14 cellular contexts compared by ENCODE assay signal in genomic region chr10:97853006-97853405, GRCh38.
"Had no signal": no experiment of that assay in that cellular context is flagged by ENCODE, and none has a peak within 500 bp of the region (broad histone marks: within the 10 kb centered on the region; RNA-seq: fewer than 3 reads in every experiment).

No MANE protein-coding gene starts in this region.

- DNase-seq: activated CD4-positive, alpha-beta T cell treated with anti-CD3 and anti-CD28 coated beads for 1 hour; activated CD4-positive, alpha-beta T cell treated with anti-CD3 and anti-CD28 coated beads, Interleukin-2, amount 50 U/mL, for 4 hours; activated CD8-positive, alpha-beta memory T cell treated with anti-CD3 and anti-CD28 coated beads, Interleukin-2, amount 50 U/mL, for 48 hours; kidney glomerular epithelial cell; mesenchymal stem cell; natural killer cell; retina; stimulated activated CD4-positive, alpha-beta T cell treated with anti-CD3 and anti-CD28 coated beads, Interleukin-2, amount 100 ng/mL, for 48 hours; stimulated activated naive B cell treated with anti-CD40 and anti-IgM and Interleukin-4, amounts not matched to agents 10 μg/mL and 1 μg/mL and 100 μg/mL, for 72 hours; T-helper 1 cell; thyroid gland had no signal

- H3K4me3 ChIP-seq: ascending aorta, esophagus muscularis mucosa, thyroid gland had no signal

- H3K9me3 Mint-ChIP-seq: natural killer cell had no signal

- H3K36me3 ChIP-seq: ascending aorta, esophagus muscularis mucosa, thyroid gland had no signal

- H3K27ac Mint-ChIP-seq: natural killer cell; stimulated activated naive B cell treated with anti-CD40 and anti-IgM and Interleukin-4, amounts not matched to agents 10 μg/mL and 1 μg/mL and 100 μg/mL, for 72 hours had no signal

- H3K9me3 ChIP-seq: ascending aorta, thyroid gland had no signal

- H3K27me3 ChIP-seq: ascending aorta, thyroid gland had no signal

- ATAC-seq: natural killer cell; stimulated activated naive B cell treated with anti-CD40 and anti-IgM and Interleukin-4, amounts not matched to agents 10 μg/mL and 1 μg/mL and 100 μg/mL, for 72 hours had no signal

- H3K4me3 Mint-ChIP-seq: natural killer cell; stimulated activated naive B cell treated with anti-CD40 and anti-IgM and Interleukin-4, amounts not matched to agents 10 μg/mL and 1 μg/mL and 100 μg/mL, for 72 hours had no signal

- H3K27ac ChIP-seq: ascending aorta, esophagus muscularis mucosa, thyroid gland, VCaP had no signal

- H3K36me3 Mint-ChIP-seq: natural killer cell had no signal
